Comparison of ENCODE assay signal across 9 cellular contexts in genomic region chr7:25117226-25118047, GRCh38. TPM values are rescaled to one million over a fixed set of nuclear protein-coding genes. Genes with fewer than 3 reads are reported as not detected.
A peak's percentile ranks its signal among the peaks of the same experiment; 100 is the strongest.
DNase-seq lines count a peak whose midpoint lies in the region; ATAC-seq and TF ChIP-seq lines count a peak whose summit lies in the region.
"Had no signal": no experiment of that assay in that cellular context is flagged by ENCODE, and none has a peak within 500 bp of the region (broad histone marks: within the 10 kb centered on the region; RNA-seq: fewer than 3 reads in every experiment).

No MANE protein-coding gene starts in this region.

- peaks cover 0 to 44% (median 31%) of the 10 kb centered on the region in 9 donors for H3K36me3 ChIP-seq in heart left ventricle
- no peaks in the 10 kb centered on the region for H3K36me3 ChIP-seq in breast epithelium
- H3K36me3 ChIP-seq in MM.1S (replicated peaks; ENCODE audit: insufficient read depth, low read length), result peaks cover 24% of the 10 kb centered on the region

- no peak overlapping the region for H2AFZ ChIP-seq in MM.1S (ENCODE audit: low read length)

- intact Hi-C loops in heart left ventricle (cut with DNase I) (no loop called here), breast epithelium (cut with DNase I; ENCODE audit: low total_unique reads) (no loop called here)

- H3K9me2 ChIP-seq in MM.1S (replicated peaks; ENCODE audit: insufficient read depth, low read length), result no peaks in the 10 kb centered on the region

- no peak overlapping the region for H3K4me2 ChIP-seq in MM.1S (ENCODE audit: low read depth, low read length)

- H3K4me1 ChIP-seq in heart left ventricle (peaks cover 0 to 14% (median 5%) of the 10 kb centered on the region in 12 donors), breast epithelium (no peaks in the 10 kb centered on the region), MM.1S (ENCODE audit: low read length) (0 out of 2 replicates have a peak, but pooled peaks cover 2% of the 10 kb centered on the region)

- ATAC-seq in GM19455 (IDR thresholded peaks at IDR 0.05; ENCODE audit: unreplicated experiment), result peak; percentile 91
- ATAC-seq in HG03354 (IDR thresholded peaks at IDR 0.05; ENCODE audit: poor library complexity, severe bottlenecking, unreplicated experiment), result peak; percentile 90
- peak; percentile 49 to 63 (median 51) for ATAC-seq in heart left ventricle
- ATAC-seq in esophagus mucosa, result no peak

- DNase-seq in heart left ventricle, result no peak
- no peak for DNase-seq in breast epithelium (ENCODE audit: low spot score in 2 of 2)
- DNase-seq in NCI-H226, result no peak
- DNase-seq in MM.1S, result no peak

- peaks cover 33% of the 10 kb centered on the region for H3F3A ChIP-seq in MM.1S (ENCODE audit: insufficient read depth, low read length)

- H3K4me3 ChIP-seq in GM08714 (ENCODE audit: low read length) (peak overlapping the region; percentile 35; the same call in 1 of the 2 replicates), heart left ventricle (no peak overlapping the region), breast epithelium (no peak overlapping the region), MM.1S (ENCODE audit: low read length) (no peak overlapping the region)

- no peaks in the 10 kb centered on the region for H3K27me3 ChIP-seq in heart left ventricle
- no peaks in the 10 kb centered on the region for H3K27me3 ChIP-seq in breast epithelium
- H3K27me3 ChIP-seq in MM.1S (replicated peaks; ENCODE audit: insufficient read depth, low read length), result no peaks in the 10 kb centered on the region

- H3K27ac ChIP-seq in heart left ventricle (peak overlapping the region in 4 of 12 donors; percentile 6 to 35 (median 30)), breast epithelium (no peak overlapping the region), MM.1S (ENCODE audit: low read length) (no peak overlapping the region)
- H3K27ac ChIP-seq: HL-60 had no signal

- H3K79me2 ChIP-seq in MM.1S (ENCODE audit: low read length), result peaks cover 26% of the 10 kb centered on the region

- H4K20me1 ChIP-seq in MM.1S (ENCODE audit: insufficient read depth, low read length), result no peaks in the 10 kb centered on the region; the same call in 1 of the 2 replicates

- H3K9ac ChIP-seq in MM.1S (ENCODE audit: low read length), result no peak overlapping the region

- H3K9me3 ChIP-seq in heart left ventricle, result no peaks in the 10 kb centered on the region
- no peaks in the 10 kb centered on the region for H3K9me3 ChIP-seq in breast epithelium
- no peaks in the 10 kb centered on the region for H3K9me3 ChIP-seq in MM.1S (replicated peaks; ENCODE audit: insufficient read depth, low read length)

- TF ChIP-seq POLR2A in heart left ventricle (IDR thresholded peaks at IDR 0.05), result no peak
- no peak for TF ChIP-seq POLR2A in breast epithelium (IDR thresholded peaks at IDR 0.05)

- WGBS in heart left ventricle, 4 donors, result 46 to 52% (median 49%) methylated on average over 7 of the region's 7 CpGs

- TF ChIP-seq CTCF in heart left ventricle (IDR thresholded peaks at IDR 0.05) (no peak), breast epithelium (IDR thresholded peaks at IDR 0.05) (no peak), MM.1S (IDR thresholded peaks at IDR 0.05; ENCODE audit: low read length) (no peak)

RNA-seq across cellular contexts. Expression of gene CYCS, which starts 7.6 kb away (rescaled TPM):
- total RNA-seq in heart left ventricle (100 to 1,000 TPM; 125 to 774 (median 550) TPM), breast epithelium (10 to 100 TPM; 18.1 to 33.8 (median 30.5) TPM), esophagus mucosa (146 TPM)
- polyA plus RNA-seq in heart left ventricle, result 100 to 1,000 TPM; 449 to 450 TPM
